Comparison of ENCODE assay signal across 8 cellular contexts in genomic region chr16:75432828-75433731, GRCh38. TPM values are rescaled to one million over a fixed set of nuclear protein-coding genes. Genes with fewer than 3 reads are reported as not detected.
DNase-seq lines count a peak whose midpoint lies in the region; ATAC-seq and TF ChIP-seq lines count a peak whose summit lies in the region.

TSS of gene CFDP1 (minus strand) at chr16:75433503. CDS start at chr16:75433352, 151 bp downstream.

- H3K36me3 Mint-ChIP-seq in activated B cell treated with CpG ODN at 0.5 μM for 24 hours (ENCODE audit: low read depth), result peaks cover 10% of the 10 kb centered on the region

- intact Hi-C loops in activated B cell treated with CpG ODN at 0.5 μM for 24 hours (cut with micrococcal nuclease) (loop anchor here (1.0 to 10.0 kb wide), 11 partner anchors 31 to 1137 kb away; partner anchors contain the start of genes ADAT1, GABARAPL2, GLG1 and KARS1), spleen (cut with DNase I; ENCODE audit: low total_unique reads) (no loop called here)

- CTCF ChIA-PET in AG04450 (lab: Charles Lee) (interaction anchor here (0.6 to 2.3 kb wide), 10 partner anchors 13 to 234 kb away, joined by 3 to 12 read pairs (median 4); no protein-coding TSS in a partner anchor), activated B cell treated with CpG ODN at 0.5 μM for 24 hours (lab: Charles Lee) (interaction anchor here (1.0 to 2.1 kb wide), 3 partner anchors 32 to 84 kb away, joined by 4 to 8 read pairs (median 4); no protein-coding TSS in a partner anchor)

- no peaks in the 10 kb centered on the region for H3K27me3 Mint-ChIP-seq in activated B cell treated with CpG ODN at 0.5 μM for 24 hours

- no peaks in the 10 kb centered on the region for H3K9me3 Mint-ChIP-seq in activated B cell treated with CpG ODN at 0.5 μM for 24 hours

- peak in 1 of 3 donors; percentile 46 for TF ChIP-seq POLR2A in spleen (IDR thresholded peaks at IDR 0.05)

- DNase-seq in AG04450 (ENCODE audit: low read depth, low spot score) (peak; percentile 82), NCI-H226 (peak; percentile 90), activated B cell treated with CpG ODN at 0.5 μM for 24 hours (peak; percentile 91), caudate nucleus (lab: John Stamatoyannopoulos, UW) (peak; percentile 42 to 96 (median 91)), inferior parietal cortex (ENCODE audit: extremely low spot score) (peak; percentile 98), spleen (peak; percentile 99)

- H3K4me3 ChIP-seq in AG04450 (ENCODE audit: low read depth, low read length) (peak within 1 kb of the TSS; percentile 89), spleen (peak within 1 kb of the TSS; percentile 78 to 99 (median 95))

- H3K36me3 ChIP-seq in spleen, result no peaks in the 10 kb centered on the region

- H3K4me1 Mint-ChIP-seq in activated B cell treated with CpG ODN at 0.5 μM for 24 hours, result peaks cover 19% of the 10 kb centered on the region

- WGBS in spleen, 5 donors, result 1 to 2% (median 2%) methylated on average over 34 to 85 of the region's 85 CpGs

- peak within 1 kb of the TSS; percentile 96 for H3K27ac ChIP-seq in AG04450 (ENCODE audit: low read depth, low read length)
- peak within 1 kb of the TSS; percentile 91 for H3K27ac ChIP-seq in caudate nucleus (ENCODE audit: low read depth, low read length)
- H3K27ac ChIP-seq in spleen, result peak within 1 kb of the TSS; percentile 86 to 98 (median 96)

- peak within 1 kb of the TSS; percentile 88 for H3K27ac Mint-ChIP-seq in activated B cell treated with CpG ODN at 0.5 μM for 24 hours

- no peaks in the 10 kb centered on the region for H3K27me3 ChIP-seq in AG04450 (ENCODE audit: control insufficient read depth, insufficient read depth, low read length)
- no peaks in the 10 kb centered on the region for H3K27me3 ChIP-seq in spleen (replicated peaks in 1 of 7)

- peaks cover 0 to 52% (median 31%) of the 10 kb centered on the region in 6 donors for H3K4me1 ChIP-seq in spleen

- peak; percentile 94 for ATAC-seq in GM18907 (IDR thresholded peaks at IDR 0.05; ENCODE audit: unreplicated experiment)
- ATAC-seq in HG03159 (IDR thresholded peaks at IDR 0.05; ENCODE audit: unreplicated experiment), result peak; percentile 92
- ATAC-seq in activated B cell treated with CpG ODN at 0.5 μM for 24 hours (ENCODE audit: low read depth), result peak; percentile 86

- H3K9me3 ChIP-seq in AG04450 (ENCODE audit: control insufficient read depth, insufficient read depth, low read length) (no peaks in the 10 kb centered on the region; the same call in 1 of the 2 replicates), spleen (no peaks in the 10 kb centered on the region)

- H3K4me3 Mint-ChIP-seq in activated B cell treated with CpG ODN at 0.5 μM for 24 hours, result peak within 1 kb of the TSS; percentile 91

- TF ChIP-seq CTCF in AG04450 (IDR thresholded peaks at IDR 0.05; ENCODE audit: low read depth, low read length) (no peak), activated B cell treated with CpG ODN at 0.5 μM for 24 hours (IDR thresholded peaks at IDR 0.05) (no peak), spleen (IDR thresholded peaks at IDR 0.05 in 8 of 11, conservative IDR thresholded peaks at IDR 0.05 in 3 of 11) (peak in 4 of 11 experiments; percentile 3 to 43 (median 22))

- POLR2A ChIA-PET in AG04450 (lab: Yijun Ruan, JAX) (interaction anchor here (0.6 to 1.6 kb wide), 9 partner anchors 13 to 446 kb away, joined by 3 to 5 read pairs (median 3); partner anchors contain the start of genes ADAT1, KARS1 and TERF2IP), activated B cell treated with CpG ODN at 0.5 μM for 24 hours (lab: Charles Lee) (interaction anchor here (0.5 to 2.6 kb wide), 15 partner anchors 12 to 766 kb away, joined by 3 to 36 read pairs (median 5); partner anchors contain the start of genes ADAT1, GABARAPL2, KARS1 and TERF2IP)

RNA-seq across cellular contexts. Expression of gene CFDP1, which starts in this region (rescaled TPM):
- polyA plus RNA-seq in AG04450 (2011; rRNA removed) (64.0 and 81.6 TPM in 2 replicates), spleen (100 to 1,000 TPM; 101 to 222 (median 108) TPM)
- polyA minus RNA-seq in AG04450 (2011; rRNA and poly(A)+ RNA removed), result 22.3 and 32.0 TPM in 2 replicates
- total RNA-seq in activated B cell treated with CpG ODN at 0.5 μM for 24 hours (27.7 and 32.0 TPM in 2 replicates), spleen (100 to 1,000 TPM in 6 of 7 donors, 10 to 100 TPM in 1; 56.1 to 153 (median 108) TPM)

Comparison
In these comparisons a context has a peak if more than half of its experiments do, and no peak if none do; other contexts are left out.
1. Peak in every context shown above with its lines: DNase-seq, ATAC-seq, H3K4me3 ChIP-seq and H3K27ac ChIP-seq.